ENCODE assay signal across 8 cellular contexts in genomic region chr19:46745521-46746280, GRCh38. TPM values are rescaled to one million over a fixed set of nuclear protein-coding genes. Genes with fewer than 3 reads are reported as not detected.
DNase-seq lines count a peak whose midpoint lies in the region; ATAC-seq and TF ChIP-seq lines count a peak whose summit lies in the region.

TSS of gene FKRP (plus strand) at chr19:46746057. CDS start at chr19:46755451, 9,394 bp downstream.

- peak within 1 kb of the TSS; percentile 73 for H3K4me3 ChIP-seq in CD4-positive, CD25-positive, alpha-beta regulatory T cell (ENCODE audit: low read depth, low read length)
- H3K4me3 ChIP-seq in H7 (ENCODE audit: insufficient read depth, low read depth, low read length) (peak within 1 kb of the TSS; percentile 91), astrocyte of the spinal cord (ENCODE audit: low read depth, low read length) (peak within 1 kb of the TSS; percentile 97), iPS-18c (ENCODE audit: insufficient read depth, low read depth, low read length) (peak within 1 kb of the TSS; percentile 96), skin epidermis (peak within 1 kb of the TSS; percentile 88 to 100 (median 98))

- peak within 1 kb of the TSS; percentile 90 to 97 (median 95) for H3K4me3 Mint-ChIP-seq in CD4-positive, CD25-positive, alpha-beta regulatory T cell

- peaks cover 0 to 2% (median 0%) of the 10 kb centered on the region in 7 donors for H3K9me3 Mint-ChIP-seq in CD4-positive, CD25-positive, alpha-beta regulatory T cell

- DNase-seq in CD4-positive, CD25-positive, alpha-beta regulatory T cell, result peak in 2 of 3 donors; percentile 24 to 32
- peak; percentile 91 for DNase-seq in H7
- DNase-seq in RPMI7951 (ENCODE audit: low read depth), result peak; percentile 26
- DNase-seq in astrocyte of the spinal cord (ENCODE audit: low read depth, low spot score), result no peak
- no peak for DNase-seq in NOMO-1 treated with DMSO at 0.1 percent for 48 hours (lab: John Stamatoyannopoulos, UW; ENCODE audit: unreplicated experiment)
- DNase-seq in NCI-H2029 (lab: John Stamatoyannopoulos, UW), result no peak

- peaks cover 5% of the 10 kb centered on the region for H3K27me3 Mint-ChIP-seq in CD4-positive, CD25-positive, alpha-beta regulatory T cell

- peaks cover 2% of the 10 kb centered on the region for H3K36me3 ChIP-seq in CD4-positive, CD25-positive, alpha-beta regulatory T cell (ENCODE audit: control insufficient read depth, insufficient read depth, low read length)
- no peaks in the 10 kb centered on the region; the same call in 1 of the 2 replicates for H3K36me3 ChIP-seq in H7 (replicated peaks; ENCODE audit: control insufficient read depth, insufficient read depth, low read length)

- peak within 1 kb of the TSS; percentile 92 to 95 (median 94) for H3K27ac Mint-ChIP-seq in CD4-positive, CD25-positive, alpha-beta regulatory T cell

- ATAC-seq in CD4-positive, CD25-positive, alpha-beta regulatory T cell (ENCODE audit: low read depth in 2 of 2), result peak; percentile 47 to 54

- H3K27ac ChIP-seq in CD4-positive, CD25-positive, alpha-beta regulatory T cell (ENCODE audit: insufficient read depth, low read length, poor library complexity, severe bottlenecking), result peak within 1 kb of the TSS; percentile 65
- H3K27ac ChIP-seq in skin epidermis, result peak within 1 kb of the TSS; percentile 85 to 99 (median 96)

- peaks cover 7% of the 10 kb centered on the region for H3K36me3 Mint-ChIP-seq in CD4-positive, CD25-positive, alpha-beta regulatory T cell

- no peaks in the 10 kb centered on the region for H3K9me3 ChIP-seq in CD4-positive, CD25-positive, alpha-beta regulatory T cell (ENCODE audit: control insufficient read depth in 2 of 2, low read length in 2 of 2)
- no peaks in the 10 kb centered on the region for H3K9me3 ChIP-seq in iPS-18c (ENCODE audit: control insufficient read depth, insufficient read depth, low read length)

- H3K27me3 ChIP-seq in CD4-positive, CD25-positive, alpha-beta regulatory T cell (ENCODE audit: control insufficient read depth, insufficient read depth, low read length), result no peaks in the 10 kb centered on the region
- H3K27me3 ChIP-seq in H7 (ENCODE audit: control insufficient read depth, insufficient read depth, low read length), result no peaks in the 10 kb centered on the region

- in situ Hi-C loops in astrocyte of the spinal cord (cut with HindIII; ENCODE audit: low sequenced_read_pairs), result no loop called here

- peaks cover 46% of the 10 kb centered on the region for H3K4me1 ChIP-seq in CD4-positive, CD25-positive, alpha-beta regulatory T cell (ENCODE audit: control insufficient read depth, insufficient read depth, low read length, poor library complexity, severe bottlenecking)

- no peak for TF ChIP-seq CTCF in astrocyte of the spinal cord (IDR thresholded peaks at IDR 0.05; ENCODE audit: low read depth, low read length)

- H3K4me1 Mint-ChIP-seq in CD4-positive, CD25-positive, alpha-beta regulatory T cell, result peaks cover 2 to 65% (median 46%) of the 10 kb centered on the region in 4 donors

RNA-seq across cellular contexts. Expression of gene FKRP, which starts in this region (rescaled TPM):
- total RNA-seq in CD4-positive, CD25-positive, alpha-beta regulatory T cell, result 18.7 TPM
- polyA plus RNA-seq in CD4-positive, CD25-positive, alpha-beta regulatory T cell, result 1 to 10 TPM; 2.7 to 4.9 (median 3.5) TPM
- total RNA-seq in H7 (2014; rRNA removed; shearing (Covaris generic)), result 15.8 and 22.4 TPM in 2 replicates
- total RNA-seq in RPMI7951 (2014; rRNA removed; shearing (Covaris generic)), result 5.4 and 9.2 TPM in 2 replicates

Comparison
In these comparisons a context has a peak if more than half of its experiments do, and no peak if none do; other contexts are left out.
1. DNase-seq: peak in CD4-positive, CD25-positive, alpha-beta regulatory T cell (2 of 3), H7 (single experiment) and RPMI7951 (single experiment); none in astrocyte of the spinal cord (single experiment), NOMO-1 treated with DMSO at 0.1 percent for 48 hours (single experiment) and NCI-H2029 (single experiment).
2. Peak in every context shown above with its lines, with median percentiles within 50 percentile points of each other: H3K4me3 ChIP-seq.